In genomic region chr10:92242380-92242779, GRCh38 we compare ENCODE assay signal across 15 cellular contexts. TPM values are rescaled to one million over a fixed set of nuclear protein-coding genes. Genes with fewer than 3 reads are reported as not detected.
A peak's percentile ranks its signal among the peaks of the same experiment; 100 is the strongest.
DNase-seq lines count a peak whose midpoint lies in the region; ATAC-seq and TF ChIP-seq lines count a peak whose summit lies in the region.
"Had no signal": no experiment of that assay in that cellular context is flagged by ENCODE, and none has a peak within 500 bp of the region (broad histone marks: within the 10 kb centered on the region; RNA-seq: fewer than 3 reads in every experiment).

No MANE protein-coding gene starts in this region.

- H3K27me3 Mint-ChIP-seq in WTC11 (ENCODE audit: low read depth) (peaks cover 35% of the 10 kb centered on the region), mesothelial cell of epicardium (ENCODE audit: low read depth) (peaks cover 20% of the 10 kb centered on the region)
- H3K27me3 Mint-ChIP-seq: memory B cell, T-helper 17 cell had no signal

- no peaks in the 10 kb centered on the region for H3K36me3 ChIP-seq in left ventricle myocardium inferior
- H3K36me3 ChIP-seq: Peyer's patch had no signal

- no peaks in the 10 kb centered on the region for H3K9me3 Mint-ChIP-seq in WTC11
- no peaks in the 10 kb centered on the region for H3K9me3 Mint-ChIP-seq in mesothelial cell of epicardium
- H3K9me3 Mint-ChIP-seq: memory B cell; stimulated activated naive CD8-positive, alpha-beta T cell treated with anti-CD3 and anti-CD28 coated beads, Interleukin-15, Interleukin-2, amounts not matched to agents 100 ng/mL and 50 ng/mL, for 24 hours had no signal

- TF ChIP-seq CTCF in left ventricle myocardium inferior (IDR thresholded peaks at IDR 0.05; ENCODE audit: borderline replicate concordance) (no peak), WTC11 (IDR thresholded peaks at IDR 0.05) (no peak), mesothelial cell of epicardium (IDR thresholded peaks at IDR 0.05; ENCODE audit: unreplicated experiment) (no peak)

- H3K27me3 ChIP-seq in left ventricle myocardium inferior (ENCODE audit: low read depth): no peaks in the 10 kb centered on the region
- H3K27me3 ChIP-seq: Peyer's patch had no signal

- POLR2A ChIA-PET in WTC11 (lab: Charles Lee): interaction anchor here (0.5 kb wide), 1 partner anchor 445 kb away, joined by 3 read pairs; no protein-coding TSS in a partner anchor

- peaks cover 66% of the 10 kb centered on the region for H3K4me1 ChIP-seq in left ventricle myocardium inferior

- ATAC-seq in Right ventricle myocardium superior (ENCODE audit: poor library complexity) (no peak), WTC11 (no peak), GM21423 (IDR thresholded peaks at IDR 0.05; ENCODE audit: unreplicated experiment) (no peak)

- peak overlapping the region; percentile 42 for H3K4me3 Mint-ChIP-seq in WTC11
- H3K4me3 Mint-ChIP-seq in mesothelial cell of epicardium: peak overlapping the region; percentile 57

- no peaks in the 10 kb centered on the region for H3K9me3 ChIP-seq in left ventricle myocardium inferior (replicated peaks)
- H3K9me3 ChIP-seq: Peyer's patch had no signal

- H3K27ac ChIP-seq in left ventricle myocardium inferior (replicated peaks): peak overlapping the region; percentile 92
- H3K27ac ChIP-seq in temporal lobe (ENCODE audit: low read depth, low read length): peak overlapping the region; percentile 93

- H3K36me3 Mint-ChIP-seq in WTC11: no peaks in the 10 kb centered on the region
- peaks cover 5% of the 10 kb centered on the region for H3K36me3 Mint-ChIP-seq in mesothelial cell of epicardium
- H3K36me3 Mint-ChIP-seq: memory B cell had no signal

- H3K4me3 ChIP-seq in left ventricle myocardium inferior: peak overlapping the region; percentile 81

- DNase-seq in left ventricle myocardium inferior (no peak), Right ventricle myocardium superior (no peak), WTC11 (ENCODE audit: low spot score) (no peak), mesothelial cell of epicardium (ENCODE audit: low spot score in 2 of 2, unreplicated experiment in 2 of 2) (no peak), NCI-H510A treated with DMSO at 0.1 percent for 48 hours (lab: John Stamatoyannopoulos, UW) (no peak)
- DNase-seq in activated CD4-positive, alpha-beta T cell treated with anti-CD3 and anti-CD28 coated beads for 48 hours: no peak
- DNase-seq: cortex of kidney, NCI-H446 treated with DMSO at 0.1 percent for 48 hours, T-helper 17 cell had no signal

- H3K27ac Mint-ChIP-seq in WTC11 (no peak overlapping the region), mesothelial cell of epicardium (no peak overlapping the region)
- H3K27ac Mint-ChIP-seq: activated CD8-positive, alpha-beta T cell treated with anti-CD3 and anti-CD28 coated beads, Interleukin-2, amount 10 ng/mL, durations not matched to agents 7 days and 5 days; memory B cell had no signal

- H3K4me1 Mint-ChIP-seq in WTC11 (peaks cover 36% of the 10 kb centered on the region), mesothelial cell of epicardium (peaks cover 31% of the 10 kb centered on the region)

- CTCF ChIA-PET in WTC11 (lab: Charles Lee): no interaction called here

- intact Hi-C loops in left ventricle myocardium inferior (cut with micrococcal nuclease): no loop called here
- intact Hi-C loops in Right ventricle myocardium superior (cut with DNase I): loop anchor here (5.0 kb wide), 1 partner anchor 50 kb away; the partner anchor contains the start of genes CPEB3 and MARCHF5

TF ChIP-seq in WTC11, 78 proteins besides CTCF, POLR2A, EP300 and RAD21 (continues in another document):
- TF ChIP-seq HMGA2 (CRISPR knock-in tag; IDR thresholded peaks at IDR 0.05) (no peak), ZNF532 (CRISPR knock-in tag; IDR thresholded peaks at IDR 0.05; ENCODE audit: borderline replicate concordance) (no peak), RORB (CRISPR knock-in tag; IDR thresholded peaks at IDR 0.05) (no peak), FOXP1 (CRISPR knock-in tag; IDR thresholded peaks at IDR 0.05; ENCODE audit: borderline replicate concordance) (no peak), ZSCAN18 (CRISPR knock-in tag; IDR thresholded peaks at IDR 0.05) (no peak), ETV6 (CRISPR knock-in tag; IDR thresholded peaks at IDR 0.05) (no peak), FOXK1 (CRISPR knock-in tag; IDR thresholded peaks at IDR 0.05) (no peak), RELA (CRISPR knock-in tag; IDR thresholded peaks at IDR 0.05; ENCODE audit: borderline replicate concordance) (no peak), TEAD4 (CRISPR knock-in tag; IDR thresholded peaks at IDR 0.05) (no peak), NFYB (CRISPR knock-in tag; conservative IDR thresholded peaks at IDR 0.05; ENCODE audit: low read depth) (no peak), ZMAT4 (CRISPR knock-in tag; IDR thresholded peaks at IDR 0.05) (no peak)
- TF ChIP-seq, protein P1, sequence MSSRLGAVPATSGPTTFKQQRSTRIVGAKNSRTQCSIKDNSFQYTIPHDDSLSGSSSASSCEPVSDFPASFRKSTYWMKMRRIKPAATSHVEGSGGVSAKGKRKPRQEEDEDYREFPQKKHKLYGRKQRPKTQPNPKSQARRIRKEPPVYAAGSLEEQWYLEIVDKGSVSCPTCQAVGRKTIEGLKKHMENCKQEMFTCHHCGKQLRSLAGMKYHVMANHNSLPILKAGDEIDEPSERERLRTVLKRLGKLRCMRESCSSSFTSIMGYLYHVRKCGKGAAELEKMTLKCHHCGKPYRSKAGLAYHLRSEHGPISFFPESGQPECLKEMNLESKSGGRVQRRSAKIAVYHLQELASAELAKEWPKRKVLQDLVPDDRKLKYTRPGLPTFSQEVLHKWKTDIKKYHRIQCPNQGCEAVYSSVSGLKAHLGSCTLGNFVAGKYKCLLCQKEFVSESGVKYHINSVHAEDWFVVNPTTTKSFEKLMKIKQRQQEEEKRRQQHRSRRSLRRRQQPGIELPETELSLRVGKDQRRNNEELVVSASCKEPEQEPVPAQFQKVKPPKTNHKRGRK (CRISPR knock-in tag; IDR thresholded peaks at IDR 0.05; ENCODE audit: borderline replicate concordance): no peak
- TF ChIP-seq, protein P2, sequence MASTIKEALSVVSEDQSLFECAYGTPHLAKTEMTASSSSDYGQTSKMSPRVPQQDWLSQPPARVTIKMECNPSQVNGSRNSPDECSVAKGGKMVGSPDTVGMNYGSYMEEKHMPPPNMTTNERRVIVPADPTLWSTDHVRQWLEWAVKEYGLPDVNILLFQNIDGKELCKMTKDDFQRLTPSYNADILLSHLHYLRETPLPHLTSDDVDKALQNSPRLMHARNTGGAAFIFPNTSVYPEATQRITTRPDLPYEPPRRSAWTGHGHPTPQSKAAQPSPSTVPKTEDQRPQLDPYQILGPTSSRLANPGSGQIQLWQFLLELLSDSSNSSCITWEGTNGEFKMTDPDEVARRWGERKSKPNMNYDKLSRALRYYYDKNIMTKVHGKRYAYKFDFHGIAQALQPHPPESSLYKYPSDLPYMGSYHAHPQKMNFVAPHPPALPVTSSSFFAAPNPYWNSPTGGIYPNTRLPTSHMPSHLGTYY (CRISPR knock-in tag; IDR thresholded peaks at IDR 0.05): no peak

RNA-seq across cellular contexts. Expression of gene CPEB3, which starts 48.5 kb away (rescaled TPM):
- total RNA-seq in left ventricle myocardium inferior (13.6 TPM), Right ventricle myocardium superior (14.4 TPM), WTC11 (2021) (1.9 to 2.4 TPM (median 2.4 TPM) in 3 replicates), mesothelial cell of epicardium (2.6 to 3.0 TPM (median 2.6 TPM) in 3 replicates), temporal lobe (18.2 TPM)

RNA-seq across cellular contexts. Expression of gene MARCHF5, which starts 48.6 kb away (rescaled TPM):
- total RNA-seq in left ventricle myocardium inferior (32.2 TPM), Right ventricle myocardium superior (38.2 TPM), WTC11 (2021) (26.7 to 32.2 TPM (median 26.8 TPM) in 3 replicates), mesothelial cell of epicardium (63.8 to 66.1 TPM (median 65.9 TPM) in 3 replicates), temporal lobe (25.3 TPM)
